Comparison of ENCODE assay signal across 10 cellular contexts in genomic region chr13:42420304-42420703, GRCh38.
DNase-seq lines count a peak whose midpoint lies in the region; ATAC-seq and TF ChIP-seq lines count a peak whose summit lies in the region.
"Had no signal": no experiment of that assay in that cellular context is flagged by ENCODE, and none has a peak within 500 bp of the region (broad histone marks: within the 10 kb centered on the region; RNA-seq: fewer than 3 reads in every experiment).

No MANE protein-coding gene starts in this region.

- peak; percentile 6 for DNase-seq in activated gamma-delta T cell treated with anti-CD3 and anti-CD28 coated beads, Interleukin-2, amount 50 U/mL, for 16 hours (ENCODE audit: low read depth)
- no peak for DNase-seq in activated gamma-delta T cell treated with Interleukin-2 at 50 U/mL for 16 hours
- DNase-seq in activated T-cell treated with anti-CD3 and anti-CD28 coated beads, Interleukin-2, amount 50 U/mL, for 48 hours: peak; percentile 72 to 76
- peak; percentile 28 to 55 for DNase-seq in stimulated activated naive CD8-positive, alpha-beta T cell treated with anti-CD3 and anti-CD28 coated beads, Interleukin-15, amount 100 ng/mL, for 72 hours
- no peak for DNase-seq in cardiac septum (ENCODE audit: low spot score)
- DNase-seq in NK-92 (lab: John Stamatoyannopoulos, UW; ENCODE audit: unreplicated experiment): no peak
- DNase-seq in upper lobe of right lung: no peak
- DNase-seq: NCI-H524 treated with DMSO at 0.1 percent for 48 hours had no signal

- ATAC-seq in HG02943 (IDR thresholded peaks at IDR 0.05; ENCODE audit: low read depth, unreplicated experiment): peak; percentile 57
- ATAC-seq in stimulated activated naive CD8-positive, alpha-beta T cell treated with anti-CD3 and anti-CD28 coated beads, Interleukin-15, amount 100 ng/mL, for 72 hours: peak; percentile 98
- ATAC-seq in upper lobe of right lung: no peak

- H3K9me3 Mint-ChIP-seq in stimulated activated naive CD8-positive, alpha-beta T cell treated with anti-CD3 and anti-CD28 coated beads, Interleukin-15, amount 100 ng/mL, for 72 hours: peaks cover 7 to 10% of the 10 kb centered on the region in 2 donors

- H3K9me3 ChIP-seq in upper lobe of right lung: no peaks in the 10 kb centered on the region

- TF ChIP-seq CTCF in upper lobe of right lung (IDR thresholded peaks at IDR 0.05): no peak

- no peak overlapping the region for H3K4me3 ChIP-seq in upper lobe of right lung

- intact Hi-C loops in cardiac septum (cut with DNase I) (no loop called here), upper lobe of right lung (cut with DNase I) (no loop called here)

- H3K27ac Mint-ChIP-seq in stimulated activated naive CD8-positive, alpha-beta T cell treated with anti-CD3 and anti-CD28 coated beads, Interleukin-15, amount 100 ng/mL, for 72 hours: no peak overlapping the region
- H3K27ac Mint-ChIP-seq: T-helper 1 cell treated with Interleukin-12 subunit alpha and Interleukin-12 subunit beta and Interleukin-4 antibody, amounts not matched to agents 30 μg/mL and 1 μg/mL, for 36 hours had no signal

- peak overlapping the region in 1 of 2 donors; percentile 17 for H3K4me3 Mint-ChIP-seq in stimulated activated naive CD8-positive, alpha-beta T cell treated with anti-CD3 and anti-CD28 coated beads, Interleukin-15, amount 100 ng/mL, for 72 hours
- H3K4me3 Mint-ChIP-seq: T-helper 1 cell treated with Interleukin-12 subunit alpha and Interleukin-12 subunit beta and Interleukin-4 antibody, amounts not matched to agents 30 μg/mL and 1 μg/mL, for 36 hours had no signal

- H3K27me3 Mint-ChIP-seq in stimulated activated naive CD8-positive, alpha-beta T cell treated with anti-CD3 and anti-CD28 coated beads, Interleukin-15, amount 100 ng/mL, for 72 hours: no peaks in the 10 kb centered on the region

- no peaks in the 10 kb centered on the region for H3K27me3 ChIP-seq in upper lobe of right lung

- H3K36me3 ChIP-seq in upper lobe of right lung: no peaks in the 10 kb centered on the region

- no peaks in the 10 kb centered on the region for H3K4me1 ChIP-seq in upper lobe of right lung

- peaks cover 40% of the 10 kb centered on the region for H3K4me1 Mint-ChIP-seq in stimulated activated naive CD8-positive, alpha-beta T cell treated with anti-CD3 and anti-CD28 coated beads, Interleukin-15, amount 100 ng/mL, for 72 hours

- no peak overlapping the region for H3K27ac ChIP-seq in upper lobe of right lung

Comparison
In these comparisons a context has a peak if more than half of its experiments do, and no peak if none do; other contexts are left out.
1. DNase-seq: peak in activated gamma-delta T cell treated with anti-CD3 and anti-CD28 coated beads, Interleukin-2, amount 50 U/mL, for 16 hours (single experiment), activated T-cell treated with anti-CD3 and anti-CD28 coated beads, Interleukin-2, amount 50 U/mL, for 48 hours (2 of 2) and stimulated activated naive CD8-positive, alpha-beta T cell treated with anti-CD3 and anti-CD28 coated beads, Interleukin-15, amount 100 ng/mL, for 72 hours (2 of 2); none in activated gamma-delta T cell treated with Interleukin-2 at 50 U/mL for 16 hours (single experiment), cardiac septum (single experiment), NK-92 (single experiment) and upper lobe of right lung (single experiment).